11 cellular contexts compared by ENCODE assay signal in genomic region chr2:70091364-70091763, GRCh38. TPM values are rescaled to one million over a fixed set of nuclear protein-coding genes. Genes with fewer than 3 reads are reported as not detected.
DNase-seq lines count a peak whose midpoint lies in the region; ATAC-seq and TF ChIP-seq lines count a peak whose summit lies in the region.
"Had no signal": no experiment of that assay in that cellular context is flagged by ENCODE, and none has a peak within 500 bp of the region (broad histone marks: within the 10 kb centered on the region; RNA-seq: fewer than 3 reads in every experiment).

No MANE protein-coding gene starts in this region.

- TF ChIP-seq CTCF in WTC11 (IDR thresholded peaks at IDR 0.05): no peak
- TF ChIP-seq CTCF in hepatocyte (IDR thresholded peaks at IDR 0.05; ENCODE audit: poor library complexity): no peak
- TF ChIP-seq CTCF in thoracic aorta (IDR thresholded peaks at IDR 0.05): no peak

- no peak for DNase-seq in activated T-cell treated with anti-CD3 and anti-CD28 coated beads, Interleukin-2, amount 50 U/mL, for 4 hours
- no peak for DNase-seq in activated T-cell treated with anti-CD3 and anti-CD28 coated beads for 4 hours
- no peak for DNase-seq in WTC11 (ENCODE audit: low spot score)
- no peak for DNase-seq in hepatocyte (ENCODE audit: low spot score)
- no peak for DNase-seq in thoracic aorta (ENCODE audit: low spot score)
- DNase-seq in NCI-H2227 treated with DMSO at 0.1 percent for 48 hours (lab: John Stamatoyannopoulos, UW): no peak
- DNase-seq in SK-N-DZ (ENCODE audit: low spot score): no peak
- DNase-seq: OCI-M1, pancreas had no signal

- no peak overlapping the region for H3K4me2 ChIP-seq in hepatocyte
- H3K4me2 ChIP-seq: KMS-11 had no signal

- no peaks in the 10 kb centered on the region for H3K9me2 ChIP-seq in hepatocyte (replicated peaks; ENCODE audit: insufficient read depth)

- no peak overlapping the region for H2AFZ ChIP-seq in hepatocyte

- H3K4me1 ChIP-seq in hepatocyte (ENCODE audit: insufficient read depth): peaks cover 8% of the 10 kb centered on the region
- H3K4me1 ChIP-seq in thoracic aorta (ENCODE audit: control insufficient read depth in 1 of 2, low read depth in 2 of 2): peaks cover 22 to 37% of the 10 kb centered on the region in 2 donors

- H3K9me3 ChIP-seq in hepatocyte (ENCODE audit: low read depth) (no peaks in the 10 kb centered on the region), thoracic aorta (no peaks in the 10 kb centered on the region)
- H3K9me3 ChIP-seq: pancreas had no signal

- CTCF ChIA-PET in WTC11 (lab: Charles Lee): no interaction called here

- H3K27ac ChIP-seq in hepatocyte (peak overlapping the region; percentile 9), thoracic aorta (peak overlapping the region; percentile 15 to 53)
- H3K27ac ChIP-seq: KMS-11 had no signal

- H3K36me3 ChIP-seq in hepatocyte (replicated peaks; ENCODE audit: insufficient read depth, low read depth) (peaks cover 6% of the 10 kb centered on the region), thoracic aorta (no peaks in the 10 kb centered on the region)
- H3K36me3 ChIP-seq: pancreas had no signal

- POLR2A ChIA-PET in WTC11 (lab: Charles Lee): interaction anchor here (1.0 to 1.3 kb wide), 2 partner anchors 13 to 32 kb away, joined by 3 read pairs; no protein-coding TSS in a partner anchor

- H3K4me1 Mint-ChIP-seq in activated T-cell treated with anti-CD3 and anti-CD28 coated beads, Interleukin-2, amount 50 U/mL, for 4 hours (ENCODE audit: low read depth): peaks cover 47% of the 10 kb centered on the region
- peaks cover 15% of the 10 kb centered on the region for H3K4me1 Mint-ChIP-seq in WTC11

- no peaks in the 10 kb centered on the region for H3K27me3 ChIP-seq in hepatocyte
- H3K27me3 ChIP-seq in thoracic aorta (replicated peaks; ENCODE audit: insufficient read depth): no peaks in the 10 kb centered on the region
- H3K27me3 ChIP-seq: pancreas had no signal

- peak overlapping the region; percentile 11 for H3K4me3 Mint-ChIP-seq in activated T-cell treated with anti-CD3 and anti-CD28 coated beads, Interleukin-2, amount 50 U/mL, for 4 hours
- no peak overlapping the region for H3K4me3 Mint-ChIP-seq in WTC11

- peak overlapping the region; percentile 82 for H3K27ac Mint-ChIP-seq in WTC11

- H4K20me1 ChIP-seq in hepatocyte (ENCODE audit: insufficient read depth, poor library complexity, severe bottlenecking): no peaks in the 10 kb centered on the region

- H3K36me3 Mint-ChIP-seq in activated T-cell treated with anti-CD3 and anti-CD28 coated beads, Interleukin-2, amount 50 U/mL, for 4 hours (ENCODE audit: insufficient read depth): peaks cover 31% of the 10 kb centered on the region
- H3K36me3 Mint-ChIP-seq in WTC11: peaks cover 18% of the 10 kb centered on the region

- 86% methylated on average over 2 of the region's 2 CpGs for WGBS in hepatocyte (ENCODE audit: low lambda C conversion rate, missing lambda C conversion rate)

- peaks cover 32% of the 10 kb centered on the region for H3K79me2 ChIP-seq in hepatocyte

- H3K27me3 Mint-ChIP-seq in activated T-cell treated with anti-CD3 and anti-CD28 coated beads, Interleukin-2, amount 50 U/mL, for 4 hours (ENCODE audit: low read depth): no peaks in the 10 kb centered on the region
- no peaks in the 10 kb centered on the region; the same call in 1 of the 2 replicates for H3K27me3 Mint-ChIP-seq in WTC11 (ENCODE audit: low read depth)

- no peak for ATAC-seq in activated T-cell treated with anti-CD3 and anti-CD28 coated beads, Interleukin-2, amount 50 U/mL, for 4 hours
- no peak for ATAC-seq in WTC11
- ATAC-seq in thoracic aorta (ENCODE audit: insufficient number of reproducible peaks, low FRiP score, low read depth): no peak
- no peak for ATAC-seq in GM18502 (IDR thresholded peaks at IDR 0.05; ENCODE audit: poor library complexity, unreplicated experiment)
- ATAC-seq: pancreas had no signal

- no peaks in the 10 kb centered on the region for H3K9me3 Mint-ChIP-seq in activated T-cell treated with anti-CD3 and anti-CD28 coated beads, Interleukin-2, amount 50 U/mL, for 4 hours
- H3K9me3 Mint-ChIP-seq in WTC11: no peaks in the 10 kb centered on the region

- H3K4me3 ChIP-seq in hepatocyte (no peak overlapping the region), thoracic aorta (no peak overlapping the region)
- H3K4me3 ChIP-seq: pancreas had no signal

TF ChIP-seq in WTC11, 78 proteins besides CTCF, POLR2A, EP300 and RAD21:
- no peak for TF ChIP-seq NFE2L1 (CRISPR knock-in tag; IDR thresholded peaks at IDR 0.05)
- TF ChIP-seq GABPB1 (CRISPR knock-in tag; IDR thresholded peaks at IDR 0.05): no peak
- TF ChIP-seq ETV6 (CRISPR knock-in tag; IDR thresholded peaks at IDR 0.05): no peak
- no peak for TF ChIP-seq HMGXB4 (CRISPR knock-in tag; IDR thresholded peaks at IDR 0.05)
- no peak for TF ChIP-seq JAZF1 (CRISPR knock-in tag; IDR thresholded peaks at IDR 0.05)
- no peak for TF ChIP-seq ZBTB21 (CRISPR knock-in tag; IDR thresholded peaks at IDR 0.05; ENCODE audit: borderline replicate concordance)
- no peak for TF ChIP-seq PRRX2 (CRISPR knock-in tag; IDR thresholded peaks at IDR 0.05)
- no peak for TF ChIP-seq MXD4 (CRISPR knock-in tag; IDR thresholded peaks at IDR 0.05; ENCODE audit: borderline replicate concordance)
TF ChIP-seq in WTC11: peak in this region for 0.

RNA-seq across cellular contexts. Expression of gene PCBP1, which starts 4.1 kb away (rescaled TPM):
- 100 to 1,000 TPM; 427 to 493 (median 462) TPM for total RNA-seq in activated T-cell treated with anti-CD3 and anti-CD28 coated beads, Interleukin-2, amount 50 U/mL, for 4 hours
- total RNA-seq in WTC11 (2021) (489 to 528 TPM (median 518 TPM) in 3 replicates), hepatocyte (88.5 and 97.1 TPM in 2 replicates), thoracic aorta (100 to 1,000 TPM; 153 to 235 TPM)
- polyA plus RNA-seq in hepatocyte: 180 and 183 TPM in 2 replicates
- polyA plus RNA-seq in SK-N-DZ (2014; cell fraction: cytosol; rRNA removed): 43.7 and 50.5 TPM in 2 replicates
- polyA plus RNA-seq in SK-N-DZ (2014; cell fraction: nucleus; rRNA removed): 25.4 and 55.6 TPM in 2 replicates
